In the genomic region with DNA sequence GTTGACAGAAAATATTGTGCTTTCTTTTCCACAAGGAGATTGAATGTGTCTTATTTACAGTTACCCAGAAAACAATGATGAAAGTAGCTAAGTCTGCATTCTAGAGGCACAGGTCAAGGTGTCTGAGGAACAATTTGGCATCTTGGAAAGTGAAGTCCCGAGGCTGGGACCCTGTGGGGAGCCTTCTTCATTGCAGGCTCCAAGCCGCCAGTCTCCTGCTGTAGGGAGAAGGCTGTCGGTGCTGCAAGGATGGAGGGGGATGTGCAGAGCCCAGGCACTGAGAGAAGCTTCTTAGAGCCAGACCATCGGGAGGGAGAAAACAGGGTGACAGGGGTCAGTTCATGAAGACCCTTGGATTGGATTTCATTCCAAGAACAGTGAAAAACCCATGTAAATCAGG, we compare ENCODE assay signal across 10 cellular contexts.
"Had no signal": no experiment of that assay in that cellular context is flagged by ENCODE, and none has a peak within 500 bp of the region (broad histone marks: within the 10 kb centered on the region; RNA-seq: fewer than 3 reads in every experiment).

No MANE protein-coding gene starts in this region.

- ATAC-seq: HCT116 had no signal

- H3K27ac Mint-ChIP-seq: HFFc6 had no signal

- H3K9ac ChIP-seq: GM23248 had no signal

- H3K27ac ChIP-seq: GM23248 had no signal

- H2AFZ ChIP-seq: GM23248 had no signal

- H3K4me3 Mint-ChIP-seq: H9, HFFc6 had no signal

- H3K36me3 ChIP-seq: HAP-1 had no signal

- FAIRE-seq: H1, H54 had no signal

- H3K4me3 ChIP-seq: GM23248, HAP-1 had no signal

- H3K4me1 ChIP-seq: HAP-1 had no signal

- DNase-seq: GM23248, GOT3, H7, H9, HCEC 1CT, HFFc6 had no signal

- H3K9me3 Mint-ChIP-seq: HFFc6 had no signal

- H3K9me3 ChIP-seq: HAP-1 had no signal
